In genomic region chr1:65480684-65481405, GRCh38 we compare ENCODE assay signal across 1 cellular context.
TF ChIP-seq lines count a peak whose summit lies in the region.

No MANE protein-coding gene starts in this region.

TF ChIP-seq in K562, 482 proteins besides CTCF, POLR2A, EP300 and RAD21 (continued from another document and continues in another):
- TF ChIP-seq ZNF407 (IDR thresholded peaks at IDR 0.05; ENCODE audit: low read depth) (no peak), POLR2AphosphoS2 (IDR thresholded peaks at IDR 0.05; ENCODE audit: low read length) (no peak), ETV6 (IDR thresholded peaks at IDR 0.05; ENCODE audit: borderline replicate concordance in 1 of 2, low read depth in 2 of 2, low read length in 1 of 2) (no peak), ETV6 (CRISPR knock-in tag; IDR thresholded peaks at IDR 0.05; ENCODE audit: borderline replicate concordance) (no peak), HDAC3 (IDR thresholded peaks at IDR 0.05; ENCODE audit: borderline replicate concordance, partially characterized antibody) (peak; percentile 91), GTF2F1 (IDR thresholded peaks at IDR 0.05; ENCODE audit: low read depth, low read length) (peak; percentile 82; the same call in 1 of the 2 replicates), TBP (optimal IDR thresholded peaks at IDR 0.05; ENCODE audit: low read depth, low read length) (peak; percentile 87), ZNF609 (CRISPR knock-in tag; IDR thresholded peaks at IDR 0.05; ENCODE audit: borderline replicate concordance) (no peak), TCFL5 (CRISPR knock-in tag; conservative IDR thresholded peaks at IDR 0.05) (no peak), ZNF740 (CRISPR knock-in tag; IDR thresholded peaks at IDR 0.05) (no peak), ZNF740 (tag; IDR thresholded peaks at IDR 0.05) (no peak), MBD1 (CRISPR knock-in tag; IDR thresholded peaks at IDR 0.05) (no peak), MEF2A (IDR thresholded peaks at IDR 0.05; ENCODE audit: control insufficient read depth, low read depth, low read length) (0 out of 2 replicates have a peak, but pooled peaks have one; percentile 13), USF1 (CRISPR knock-in tag; IDR thresholded peaks at IDR 0.05) (peak; percentile 94), ZNF586 (CRISPR knock-in tag; conservative IDR thresholded peaks at IDR 0.05) (no peak), RREB1 (CRISPR knock-in tag; IDR thresholded peaks at IDR 0.05) (no peak), ZNF583 (CRISPR knock-in tag; IDR thresholded peaks at IDR 0.05) (no peak), NFRKB (IDR thresholded peaks at IDR 0.05; ENCODE audit: low read depth) (peak; percentile 44), ZNF253 (CRISPR knock-in tag; conservative IDR thresholded peaks at IDR 0.05) (no peak), HDAC2 (IDR thresholded peaks at IDR 0.05) (peak; percentile 84), ZBTB8A (IDR thresholded peaks at IDR 0.05; ENCODE audit: partially characterized antibody) (no peak), DNMT1 (IDR thresholded peaks at IDR 0.05) (no peak), IRF2 (CRISPR knock-in tag; IDR thresholded peaks at IDR 0.05) (no peak), TARDBP (IDR thresholded peaks at IDR 0.05) (no peak), GTF2E2 (tag; IDR thresholded peaks at IDR 0.05) (no peak), ZNF395 (CRISPR knock-in tag; IDR thresholded peaks at IDR 0.05) (no peak), CBX8 (IDR thresholded peaks at IDR 0.05; ENCODE audit: borderline replicate concordance, extremely low read depth, low read depth, low read length, poor library complexity, severe bottlenecking) (no peak), PCBP2 (IDR thresholded peaks at IDR 0.05; ENCODE audit: low read depth, low read length, poor library complexity, severe bottlenecking) (no peak)
